9 cellular contexts compared by ENCODE assay signal in genomic region chr16:997440-998051, GRCh38. TPM values are rescaled to one million over a fixed set of nuclear protein-coding genes. Genes with fewer than 3 reads are reported as not detected.
DNase-seq lines count a peak whose midpoint lies in the region; ATAC-seq and TF ChIP-seq lines count a peak whose summit lies in the region.
"Had no signal": no experiment of that assay in that cellular context is flagged by ENCODE, and none has a peak within 500 bp of the region (broad histone marks: within the 10 kb centered on the region; RNA-seq: fewer than 3 reads in every experiment).

No MANE protein-coding gene starts in this region.

- peak overlapping the region; percentile 41 for H3K27ac Mint-ChIP-seq in activated CD4-positive, alpha-beta T cell treated with anti-CD3 and anti-CD28 coated beads, Interleukin-2, amount 10 ng/mL, durations not matched to agents 24 days and 14 days
- no peak overlapping the region for H3K27ac Mint-ChIP-seq in neural progenitor cell
- H3K27ac Mint-ChIP-seq: natural killer cell treated with Interleukin-12 subunit alpha and Interleukin-12 subunit beta and Interleukin-15 and Interleukin-18, amount 100 ng/mL, for 72 hours had no signal

- H3K4me2 ChIP-seq in neural progenitor cell, result peak overlapping the region; percentile 62

- H3K9me3 ChIP-seq in HUES6 (ENCODE audit: control insufficient read depth, insufficient read depth, low read depth, low read length) (peaks cover 28% of the 10 kb centered on the region; the same call in 1 of the 2 replicates), neural progenitor cell (ENCODE audit: low read depth) (peaks cover 7% of the 10 kb centered on the region), upper lobe of right lung (peaks cover 4% of the 10 kb centered on the region)

- H3K79me2 ChIP-seq in neural progenitor cell (ENCODE audit: low read depth), result no peaks in the 10 kb centered on the region

- no peaks in the 10 kb centered on the region for H4K20me1 ChIP-seq in neural progenitor cell (ENCODE audit: low read depth)

- H3K27me3 ChIP-seq in HUES6 (ENCODE audit: control insufficient read depth, insufficient read depth, low read length) (peaks cover 3% of the 10 kb centered on the region; the same call in 1 of the 2 replicates), neural progenitor cell (peaks cover 21% of the 10 kb centered on the region), upper lobe of right lung (peaks cover 6% of the 10 kb centered on the region)

- H3K27me3 Mint-ChIP-seq in activated CD4-positive, alpha-beta T cell treated with anti-CD3 and anti-CD28 coated beads, Interleukin-2, amount 10 ng/mL, durations not matched to agents 24 days and 14 days, result peaks cover 36% of the 10 kb centered on the region
- H3K27me3 Mint-ChIP-seq in neural progenitor cell (ENCODE audit: insufficient read depth, low read depth), result peaks cover 21% of the 10 kb centered on the region

- peak overlapping the region; percentile 39 for H3K9ac ChIP-seq in HUES6 (ENCODE audit: low read length)
- H3K9ac ChIP-seq in neural progenitor cell, result no peak overlapping the region

- intact Hi-C loops in activated CD4-positive, alpha-beta T cell treated with anti-CD3 and anti-CD28 coated beads, Interleukin-2, amount 10 ng/mL, durations not matched to agents 24 days and 14 days (cut with micrococcal nuclease), result no loop called here
- intact Hi-C loops in upper lobe of right lung (cut with DNase I), result no loop called here

- no peaks in the 10 kb centered on the region for H3F3A ChIP-seq in neural progenitor cell (ENCODE audit: low read depth)

- H3K9me3 Mint-ChIP-seq in activated CD4-positive, alpha-beta T cell treated with anti-CD3 and anti-CD28 coated beads, Interleukin-2, amount 10 ng/mL, durations not matched to agents 24 days and 14 days, result no peaks in the 10 kb centered on the region
- H3K9me3 Mint-ChIP-seq in neural progenitor cell, result peaks cover 7% of the 10 kb centered on the region
- H3K9me3 Mint-ChIP-seq: natural killer cell treated with Interleukin-12 subunit alpha and Interleukin-12 subunit beta and Interleukin-15 and Interleukin-18, amount 100 ng/mL, for 72 hours had no signal

- H3K4me3 ChIP-seq in HUES6 (ENCODE audit: low read depth, low read length) (peak overlapping the region; percentile 4; the same call in 1 of the 2 replicates), neural progenitor cell (no peak overlapping the region), upper lobe of right lung (peak overlapping the region; percentile 23)

- TF ChIP-seq CTCF in neural progenitor cell (IDR thresholded peaks at IDR 0.05), result no peak
- TF ChIP-seq CTCF in upper lobe of right lung (IDR thresholded peaks at IDR 0.05), result no peak

- peaks cover 18% of the 10 kb centered on the region for H3K4me1 Mint-ChIP-seq in activated CD4-positive, alpha-beta T cell treated with anti-CD3 and anti-CD28 coated beads, Interleukin-2, amount 10 ng/mL, durations not matched to agents 24 days and 14 days
- peaks cover 33% of the 10 kb centered on the region for H3K4me1 Mint-ChIP-seq in neural progenitor cell

- H3K4me3 Mint-ChIP-seq in activated CD4-positive, alpha-beta T cell treated with anti-CD3 and anti-CD28 coated beads, Interleukin-2, amount 10 ng/mL, durations not matched to agents 24 days and 14 days, result peak overlapping the region; percentile 64
- H3K4me3 Mint-ChIP-seq in neural progenitor cell, result peak overlapping the region; percentile 50
- H3K4me3 Mint-ChIP-seq: natural killer cell treated with Interleukin-12 subunit alpha and Interleukin-12 subunit beta and Interleukin-15 and Interleukin-18, amount 100 ng/mL, for 72 hours had no signal

- H3K36me3 Mint-ChIP-seq in activated CD4-positive, alpha-beta T cell treated with anti-CD3 and anti-CD28 coated beads, Interleukin-2, amount 10 ng/mL, durations not matched to agents 24 days and 14 days (ENCODE audit: low read depth), result no peaks in the 10 kb centered on the region
- peaks cover 2% of the 10 kb centered on the region for H3K36me3 Mint-ChIP-seq in neural progenitor cell
- H3K36me3 Mint-ChIP-seq: natural killer cell treated with Interleukin-12 subunit alpha and Interleukin-12 subunit beta and Interleukin-15 and Interleukin-18, amount 100 ng/mL, for 72 hours had no signal

- H3K27ac ChIP-seq in HUES6 (ENCODE audit: low read depth, low read length) (no peak overlapping the region), neural progenitor cell (no peak overlapping the region), upper lobe of right lung (no peak overlapping the region)

- DNase-seq in activated CD4-positive, alpha-beta T cell treated with anti-CD3 and anti-CD28 coated beads, Interleukin-2, amount 10 ng/mL, durations not matched to agents 24 days and 14 days, result peak; percentile 76
- DNase-seq in ecto neural progenitor cell (ENCODE audit: low spot score), result peak; percentile 73
- DNase-seq in neural progenitor cell (ENCODE audit: low spot score), result peak; percentile 83
- no peak for DNase-seq in upper lobe of right lung
- no peak for DNase-seq in SHP77 (lab: John Stamatoyannopoulos, UW)

- ATAC-seq in upper lobe of right lung, result peak; percentile 63
- no peak for ATAC-seq in GM19324 (IDR thresholded peaks at IDR 0.05; ENCODE audit: low FRiP score, unreplicated experiment)
- no peak for ATAC-seq in GM19452 (IDR thresholded peaks at IDR 0.05; ENCODE audit: unreplicated experiment)

- peak overlapping the region; percentile 13 for H2AFZ ChIP-seq in neural progenitor cell (replicated peaks)

- H3K4me1 ChIP-seq in HUES6 (ENCODE audit: control insufficient read depth, insufficient read depth, low read length), result peaks cover 22% of the 10 kb centered on the region; the same call in 1 of the 2 replicates
- peaks cover 10% of the 10 kb centered on the region for H3K4me1 ChIP-seq in neural progenitor cell
- H3K4me1 ChIP-seq in upper lobe of right lung, result peaks cover 4% of the 10 kb centered on the region

- H3K36me3 ChIP-seq in HUES6 (ENCODE audit: control insufficient read depth, insufficient read depth, low read length), result no peaks in the 10 kb centered on the region
- no peaks in the 10 kb centered on the region for H3K36me3 ChIP-seq in neural progenitor cell
- no peaks in the 10 kb centered on the region for H3K36me3 ChIP-seq in upper lobe of right lung

RNA-seq across cellular contexts. Expression of gene SOX8, which starts 16.0 kb away (rescaled TPM):
- 0.77 and 0.92 TPM in 2 replicates for total RNA-seq in activated CD4-positive, alpha-beta T cell treated with anti-CD3 and anti-CD28 coated beads, Interleukin-2, amount 10 ng/mL, durations not matched to agents 24 days and 14 days
- total RNA-seq in neural progenitor cell (ENCODE audit: low replicate concordance) (0.75 and 3.0 TPM in 2 replicates), upper lobe of right lung (0.81 TPM)

RNA-seq across cellular contexts. Expression of gene LMF1, which starts 26.8 kb away (rescaled TPM):
- 10.4 and 11.9 TPM in 2 replicates for total RNA-seq in activated CD4-positive, alpha-beta T cell treated with anti-CD3 and anti-CD28 coated beads, Interleukin-2, amount 10 ng/mL, durations not matched to agents 24 days and 14 days
- total RNA-seq in neural progenitor cell (ENCODE audit: low replicate concordance) (3.4 and 26.8 TPM in 2 replicates), upper lobe of right lung (19.0 TPM)

Comparison
In these comparisons a context has a peak if more than half of its experiments do, and no peak if none do; other contexts are left out.
1. DNase-seq: peak in activated CD4-positive, alpha-beta T cell treated with anti-CD3 and anti-CD28 coated beads, Interleukin-2, amount 10 ng/mL, durations not matched to agents 24 days and 14 days (single experiment), ecto neural progenitor cell (single experiment) and neural progenitor cell (single experiment); none in upper lobe of right lung (single experiment) and SHP77 (0 of 2).